23 cellular contexts compared by ENCODE assay signal in genomic region chr17:60280673-60281072, GRCh38.
"Had no signal": no experiment of that assay in that cellular context is flagged by ENCODE, and none has a peak within 500 bp of the region (broad histone marks: within the 10 kb centered on the region; RNA-seq: fewer than 3 reads in every experiment).

No MANE protein-coding gene starts in this region.

- H3K9me3 Mint-ChIP-seq: T-cell had no signal

- H3K27me3 Mint-ChIP-seq: T-cell had no signal

- H3K4me3 Mint-ChIP-seq: T-cell had no signal

- DNase-seq: IMR-90, Kasumi-1, NCI-H1092, NCI-H1105 treated with DMSO at 0.1 percent for 48 hours, NCI-H1417 treated with DMSO at 0.1 percent for 48 hours, NCI-H146, NCI-H1694 treated with DMSO at 0.1 percent for 48 hours, NCI-H1930, NCI-H2081, NCI-H2107, NCI-H2227 treated with DMSO at 0.1 percent for 48 hours, NCI-H446, NCI-H510A, NCI-H524 treated with DMSO at 0.1 percent for 48 hours, NCI-H69, NCI-H774, SHP77, SK-N-SH, SW 1271, T-cell had no signal

- ATAC-seq: Panc1, T-cell had no signal

- H3K27ac Mint-ChIP-seq: T-cell had no signal

- H3K27ac ChIP-seq: KMS-11, RWPE1 had no signal

- H3K9me3 ChIP-seq: SK-N-SH had no signal

- H3K9ac ChIP-seq: KMS-11, SK-N-SH had no signal

- H3K4me2 ChIP-seq: KMS-11, SK-N-SH had no signal
